ENCODE assay signal across 17 cellular contexts in genomic region chr18:3799515-3799914, GRCh38.
DNase-seq lines count a peak whose midpoint lies in the region; ATAC-seq and TF ChIP-seq lines count a peak whose summit lies in the region.
"Had no signal": no experiment of that assay in that cellular context is flagged by ENCODE, and none has a peak within 500 bp of the region (broad histone marks: within the 10 kb centered on the region; RNA-seq: fewer than 3 reads in every experiment).

No MANE protein-coding gene starts in this region.

- no peaks in the 10 kb centered on the region for H4K20me1 ChIP-seq in GM23248 (ENCODE audit: insufficient read depth)

- no peak overlapping the region for H3K14ac ChIP-seq in mesenchymal stem cell (ENCODE audit: low read length in 2 of 2)

- H2BK15ac ChIP-seq in mesenchymal stem cell (ENCODE audit: low read depth, poor library complexity, severe bottlenecking): no peak overlapping the region

- no peak overlapping the region for H3K18ac ChIP-seq in mesenchymal stem cell (ENCODE audit: low read depth in 1 of 2, low read length in 2 of 2)

- no peaks in the 10 kb centered on the region for H3K79me1 ChIP-seq in mesenchymal stem cell (replicated peaks; ENCODE audit: low read length, poor library complexity, severe bottlenecking)

- H3K4ac ChIP-seq in mesenchymal stem cell (ENCODE audit: low read depth in 1 of 2, low read length in 2 of 2): no peak overlapping the region

- no peak for ATAC-seq in HG02588 (IDR thresholded peaks at IDR 0.05; ENCODE audit: unreplicated experiment)
- ATAC-seq: HCT116, left lobe of liver had no signal

- no peak overlapping the region for H4K91ac ChIP-seq in mesenchymal stem cell (ENCODE audit: low read length)

- intact Hi-C loops in lower leg skin (cut with DNase I; ENCODE audit: low total_unique reads): no loop called here

- H3K36me3 ChIP-seq in GM23248 (ENCODE audit: low read depth): no peaks in the 10 kb centered on the region
- H3K36me3 ChIP-seq in mesenchymal stem cell (ENCODE audit: control insufficient read depth in 1 of 2, insufficient read depth in 2 of 2, low read depth in 1 of 2, low read length in 2 of 2): peaks cover 3% of the 10 kb centered on the region in 2 experiments
- H3K36me3 ChIP-seq: thyroid gland had no signal

- H2BK120ac ChIP-seq in mesenchymal stem cell (ENCODE audit: low read depth, low read length): no peak overlapping the region

- H2BK12ac ChIP-seq in mesenchymal stem cell (ENCODE audit: low read length in 2 of 2): no peak overlapping the region

- no peak overlapping the region for H3K4me2 ChIP-seq in GM23248 (ENCODE audit: unreplicated experiment)
- no peak overlapping the region for H3K4me2 ChIP-seq in mesenchymal stem cell (ENCODE audit: low read length, poor library complexity, severe bottlenecking)
- H3K4me2 ChIP-seq: hepatocyte had no signal

- TF ChIP-seq POLR2A in lower leg skin (IDR thresholded peaks at IDR 0.05): no peak

- no peaks in the 10 kb centered on the region for H3K27me3 ChIP-seq in GM23248 (replicated peaks; ENCODE audit: insufficient read depth)
- no peaks in the 10 kb centered on the region for H3K27me3 ChIP-seq in mesenchymal stem cell (ENCODE audit: control insufficient read depth in 1 of 2, insufficient read depth in 1 of 2, low read length in 2 of 2)
- H3K27me3 ChIP-seq: hepatocyte, thyroid gland had no signal

- H2AFZ ChIP-seq in GM23248 (no peak overlapping the region), mesenchymal stem cell (ENCODE audit: low read depth, low read length) (no peak overlapping the region)
- H2AFZ ChIP-seq: hepatocyte had no signal

- H3K23ac ChIP-seq in mesenchymal stem cell (ENCODE audit: low read length in 2 of 2): no peak overlapping the region

- WGBS in GM23248 (ENCODE audit: low coverage in 1 of 2, low lambda C conversion rate in 2 of 2, missing lambda C conversion rate in 2 of 2), 2 experiments: 64 to 67% methylated on average over 4 of the region's 4 CpGs
- WGBS in mesenchymal stem cell: no CpG with 5 or more reads among the region's 4 CpGs
- 44 to 54% methylated on average over 4 of the region's 4 CpGs for WGBS in lower leg skin, 2 donors

- no peak overlapping the region for H2BK5ac ChIP-seq in mesenchymal stem cell (ENCODE audit: low read depth, low read length, poor library complexity, severe bottlenecking)

- H3K9me2 ChIP-seq in GM23248 (ENCODE audit: insufficient read depth): no peaks in the 10 kb centered on the region

- in situ Hi-C loops in GM23248 (cut with MboI): no loop called here

- no peak overlapping the region for H2AK5ac ChIP-seq in mesenchymal stem cell (ENCODE audit: low read length, severe bottlenecking)

- H3K4me3 ChIP-seq in GM23248: no peak overlapping the region
- no peak overlapping the region for H3K4me3 ChIP-seq in mesenchymal stem cell (ENCODE audit: insufficient read depth in 1 of 2, low read depth in 1 of 2, low read length in 2 of 2)
- no peak overlapping the region for H3K4me3 ChIP-seq in lower leg skin (ENCODE audit: low read depth, poor library complexity, severe bottlenecking)
- H3K4me3 ChIP-seq: hepatocyte, skin epidermis, thyroid gland had no signal

- H3K4me1 ChIP-seq in GM23248 (ENCODE audit: insufficient read depth) (peaks cover 11% of the 10 kb centered on the region), mesenchymal stem cell (ENCODE audit: control insufficient read depth, insufficient read depth, low read depth, low read length) (peaks cover 6% of the 10 kb centered on the region)

- H4K8ac ChIP-seq in mesenchymal stem cell (ENCODE audit: low read length): no peak overlapping the region

- H3K79me2 ChIP-seq in GM23248 (ENCODE audit: insufficient read depth): no peaks in the 10 kb centered on the region
- H3K79me2 ChIP-seq: hepatocyte had no signal

- H3K9me3 ChIP-seq in GM23248 (ENCODE audit: low read depth): no peaks in the 10 kb centered on the region
- no peaks in the 10 kb centered on the region for H3K9me3 ChIP-seq in mesenchymal stem cell (ENCODE audit: control insufficient read depth, low read length)
- H3K9me3 ChIP-seq: thyroid gland had no signal

- H3K9ac ChIP-seq in GM23248 (no peak overlapping the region), mesenchymal stem cell (ENCODE audit: low read length) (no peak overlapping the region)

- DNase-seq in GM23248 (peak; percentile 3), NCI-H128 (lab: John Stamatoyannopoulos, UW; ENCODE audit: unreplicated experiment) (peak; percentile 59), amniotic epithelial cell (ENCODE audit: low read depth) (peak; percentile 53), mesenchymal stem cell (peak; percentile 55), hippocampal formation (lab: John Stamatoyannopoulos, UW) (no peak), lower leg skin (ENCODE audit: low spot score in 2 of 2) (no peak), NCI-H1694 (lab: John Stamatoyannopoulos, UW) (no peak)
- DNase-seq: effector CD8-positive, alpha-beta T cell; NCI-H774; RPMI8226 had no signal

- TF ChIP-seq CTCF in lower leg skin (IDR thresholded peaks at IDR 0.05): no peak

- no peaks in the 10 kb centered on the region for H3F3A ChIP-seq in GM23248 (ENCODE audit: insufficient read depth)

- H3K27ac ChIP-seq in GM23248: no peak overlapping the region
- no peak overlapping the region for H3K27ac ChIP-seq in mesenchymal stem cell (ENCODE audit: low read length, poor library complexity, severe bottlenecking)
- H3K27ac ChIP-seq: hepatocyte, skin epidermis, thyroid gland, VCaP had no signal

Comparison
In these comparisons a context has a peak if more than half of its experiments do, and no peak if none do; other contexts are left out.
1. DNase-seq: peak in GM23248 (single experiment), NCI-H128 (single experiment), amniotic epithelial cell (single experiment) and mesenchymal stem cell (single experiment); none in hippocampal formation (0 of 2), lower leg skin (0 of 2) and NCI-H1694 (single experiment).